Comparison of ENCODE assay signal across 16 cellular contexts in the genomic region with DNA sequence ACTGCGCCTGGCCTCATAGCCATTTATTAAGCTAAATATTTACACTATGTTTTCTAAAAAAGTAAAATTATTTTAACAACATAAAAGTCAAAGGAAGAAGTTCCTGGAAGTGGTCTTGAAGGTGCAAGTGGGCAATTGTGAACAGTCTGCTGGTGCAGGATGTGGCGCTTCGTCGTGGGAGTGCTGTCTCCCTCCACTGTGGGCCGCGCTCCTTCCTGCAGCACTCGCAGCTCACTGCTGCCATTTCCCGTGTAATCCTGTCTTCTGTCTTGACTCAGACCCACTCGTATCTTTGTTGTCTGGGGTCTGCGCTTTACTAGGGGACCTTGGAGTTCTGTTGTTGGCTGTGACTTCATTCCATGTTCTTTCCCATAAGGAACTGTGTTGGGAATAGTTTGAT. TPM values are rescaled to one million over a fixed set of nuclear protein-coding genes. Genes with fewer than 3 reads are reported as not detected.
DNase-seq lines count a peak whose midpoint lies in the region; ATAC-seq and TF ChIP-seq lines count a peak whose summit lies in the region.
"Had no signal": no experiment of that assay in that cellular context is flagged by ENCODE, and none has a peak within 500 bp of the region (broad histone marks: within the 10 kb centered on the region; RNA-seq: fewer than 3 reads in every experiment).

No MANE protein-coding gene starts in this region.

- POLR2A ChIA-PET in activated naive CD8-positive, alpha-beta T cell treated with anti-CD3 and anti-CD28 coated beads, Interleukin-2, amount 10 ng/mL, durations not matched to agents 7 days and 5 days (lab: Charles Lee), result interaction anchor here (0.8 to 2.9 kb wide), 3 partner anchors 13 to 23 kb away, joined by 3 to 16 read pairs (median 3); no protein-coding TSS in a partner anchor
- POLR2A ChIA-PET in A673 (lab: Charles Lee; ENCODE audit: low non-redundant PET), result no interaction called here

- H3K4me3 ChIP-seq in H7 (ENCODE audit: insufficient read depth, low read depth, low read length), result no peak overlapping the region
- no peak overlapping the region for H3K4me3 ChIP-seq in A673 (ENCODE audit: low read depth, low read length, poor library complexity, severe bottlenecking)

- H3K4me1 Mint-ChIP-seq in activated naive CD8-positive, alpha-beta T cell treated with anti-CD3 and anti-CD28 coated beads, Interleukin-2, amount 10 ng/mL, durations not matched to agents 7 days and 5 days, result peaks cover 66% of the 10 kb centered on the region
- H3K4me1 Mint-ChIP-seq: B cell had no signal

- no peak for TF ChIP-seq CTCF in A673 (conservative IDR thresholded peaks at IDR 0.05; ENCODE audit: low read depth, low read length)

- no peaks in the 10 kb centered on the region for H3K27me3 Mint-ChIP-seq in activated naive CD8-positive, alpha-beta T cell treated with anti-CD3 and anti-CD28 coated beads, Interleukin-2, amount 10 ng/mL, durations not matched to agents 7 days and 5 days
- H3K27me3 Mint-ChIP-seq: B cell, IgD-negative memory B cell had no signal

- H3K4me1 ChIP-seq in A673 (ENCODE audit: insufficient read depth, low read length, poor library complexity, severe bottlenecking), result no peaks in the 10 kb centered on the region

- no peaks in the 10 kb centered on the region for H3K9me3 ChIP-seq in A673 (ENCODE audit: low read depth, low read length, poor library complexity, severe bottlenecking)

- peak; percentile 76 for ATAC-seq in activated naive CD8-positive, alpha-beta T cell treated with anti-CD3 and anti-CD28 coated beads, Interleukin-2, amount 10 ng/mL, durations not matched to agents 7 days and 5 days (ENCODE audit: low read depth)
- ATAC-seq in HG03521 (IDR thresholded peaks at IDR 0.05; ENCODE audit: unreplicated experiment), result no peak
- ATAC-seq: Panc1 had no signal

- no TSS peak for BruUV-seq in A673 (replicated peaks; lab: Mats Ljungman, UMichigan)

- DNase-seq in H7, result peak; percentile 44
- DNase-seq in activated CD4-positive, alpha-beta T cell treated with anti-CD3 and anti-CD28 coated beads, Interleukin-2, amount 50 U/mL, for 1 hour, result peak; percentile 24
- DNase-seq in activated naive CD8-positive, alpha-beta T cell treated with anti-CD3 and anti-CD28 coated beads, Interleukin-2, amount 10 ng/mL, durations not matched to agents 7 days and 5 days, result peak; percentile 63
- DNase-seq in stimulated activated CD4-positive, alpha-beta T cell treated with anti-CD3 and anti-CD28 coated beads, Interleukin-4, amount 100 ng/mL, for 1 hour, result peak; percentile 37
- no peak for DNase-seq in NCI-H1930 (lab: John Stamatoyannopoulos, UW)
- DNase-seq in GM19238 (ENCODE audit: insufficient read length, low spot score), result no peak
- DNase-seq in A673 (ENCODE audit: low spot score), result no peak
- DNase-seq: amniotic stem cell, dermis blood vessel endothelial cell, NCI-H1417 treated with DMSO at 0.1 percent for 48 hours, NCI-H510A, occipital lobe had no signal

- H3K36me3 ChIP-seq in H7 (replicated peaks; ENCODE audit: control insufficient read depth, insufficient read depth, low read length), result no peaks in the 10 kb centered on the region
- no peaks in the 10 kb centered on the region for H3K36me3 ChIP-seq in A673 (ENCODE audit: insufficient read depth, low read length, poor library complexity, severe bottlenecking)

- H3K27ac Mint-ChIP-seq in activated naive CD8-positive, alpha-beta T cell treated with anti-CD3 and anti-CD28 coated beads, Interleukin-2, amount 10 ng/mL, durations not matched to agents 7 days and 5 days, result peak overlapping the region; percentile 86
- H3K27ac Mint-ChIP-seq: B cell, IgD-negative memory B cell had no signal

- CTCF ChIA-PET in A673 (lab: Charles Lee), result no interaction called here

- peaks cover 49% of the 10 kb centered on the region for H3K36me3 Mint-ChIP-seq in activated naive CD8-positive, alpha-beta T cell treated with anti-CD3 and anti-CD28 coated beads, Interleukin-2, amount 10 ng/mL, durations not matched to agents 7 days and 5 days
- H3K36me3 Mint-ChIP-seq: IgD-negative memory B cell had no signal

- intact Hi-C loops in A673 (cut with micrococcal nuclease; ENCODE audit: unreplicated experiment), result no loop called here

- peak overlapping the region; percentile 74 for H3K4me3 Mint-ChIP-seq in activated naive CD8-positive, alpha-beta T cell treated with anti-CD3 and anti-CD28 coated beads, Interleukin-2, amount 10 ng/mL, durations not matched to agents 7 days and 5 days
- H3K4me3 Mint-ChIP-seq: B cell, IgD-negative memory B cell had no signal

- H3K27me3 ChIP-seq in H7 (ENCODE audit: control insufficient read depth, insufficient read depth, low read length), result no peaks in the 10 kb centered on the region
- H3K27me3 ChIP-seq in A673 (replicated peaks; ENCODE audit: insufficient read depth, low read depth, low read length, poor library complexity), result no peaks in the 10 kb centered on the region

- no peak overlapping the region for H3K27ac ChIP-seq in A673 (ENCODE audit: low read depth, low read length, poor library complexity, severe bottlenecking)

- H3K9me3 Mint-ChIP-seq in activated naive CD8-positive, alpha-beta T cell treated with anti-CD3 and anti-CD28 coated beads, Interleukin-2, amount 10 ng/mL, durations not matched to agents 7 days and 5 days, result no peaks in the 10 kb centered on the region

RNA-seq across cellular contexts. Expression of gene APBA2, which starts 56.3 kb away (rescaled TPM):
- 13.9 and 15.6 TPM in 2 replicates for total RNA-seq in H7 (2014; rRNA removed; shearing (Covaris generic))
- total RNA-seq in activated naive CD8-positive, alpha-beta T cell treated with anti-CD3 and anti-CD28 coated beads, Interleukin-2, amount 10 ng/mL, durations not matched to agents 7 days and 5 days, result 10 to 100 TPM; 65.1 to 66.0 TPM
- 11.7 and 12.9 TPM in 2 replicates for total RNA-seq in A673 (2021)
- total RNA-seq: B cell had no signal

Comparison
In these comparisons a context has a peak if more than half of its experiments do, and no peak if none do; other contexts are left out.
1. DNase-seq: peak in H7 (single experiment), activated CD4-positive, alpha-beta T cell treated with anti-CD3 and anti-CD28 coated beads, Interleukin-2, amount 50 U/mL, for 1 hour (single experiment), activated naive CD8-positive, alpha-beta T cell treated with anti-CD3 and anti-CD28 coated beads, Interleukin-2, amount 10 ng/mL, durations not matched to agents 7 days and 5 days (single experiment) and stimulated activated CD4-positive, alpha-beta T cell treated with anti-CD3 and anti-CD28 coated beads, Interleukin-4, amount 100 ng/mL, for 1 hour (single experiment); none in NCI-H1930 (0 of 2), GM19238 (single experiment) and A673 (single experiment).